In the genomic region with DNA sequence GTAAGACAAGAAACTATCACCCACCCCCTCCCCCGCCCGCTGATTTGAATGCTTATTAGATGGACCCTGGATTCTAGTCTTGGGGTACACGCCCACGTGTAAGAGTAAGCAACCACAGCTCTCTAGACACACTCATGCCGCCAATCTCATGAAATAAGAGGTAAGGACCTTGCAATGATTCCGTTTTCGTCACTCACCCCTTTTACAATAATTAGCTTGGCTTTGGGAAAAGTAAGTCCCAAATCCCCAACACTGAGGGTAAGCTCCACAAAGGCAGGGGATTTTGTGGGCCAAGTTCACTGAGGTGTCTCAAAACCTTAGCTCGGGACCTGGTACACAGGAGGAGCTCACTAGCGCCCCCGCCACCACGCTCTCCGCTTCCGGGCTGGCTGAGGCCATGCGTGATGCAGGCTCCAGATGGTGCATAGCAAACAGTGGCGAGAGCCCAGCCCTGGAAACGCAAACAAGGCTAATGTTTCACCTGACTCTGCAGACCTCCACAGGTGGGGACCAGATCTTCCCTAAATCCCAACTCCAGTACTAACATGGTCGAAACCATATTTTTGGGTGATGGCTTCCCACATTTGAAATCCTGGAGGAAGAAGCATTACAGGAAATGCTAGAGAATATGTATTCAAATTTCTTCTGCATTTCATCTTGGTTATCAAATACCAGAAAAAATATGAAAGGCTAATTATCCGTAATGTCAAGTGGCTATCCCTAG, we compare ENCODE assay signal across 8 cellular contexts. TPM values are rescaled to one million over a fixed set of nuclear protein-coding genes. Genes with fewer than 3 reads are reported as not detected.
DNase-seq lines count a peak whose midpoint lies in the region; ATAC-seq, FAIRE-seq and TF ChIP-seq lines count a peak whose summit lies in the region.

No MANE protein-coding gene starts in this region.

- H3K9me2 ChIP-seq in hepatocyte (replicated peaks; ENCODE audit: insufficient read depth) = no peaks in the 10 kb centered on the region

- H3K79me2 ChIP-seq in astrocyte (ENCODE audit: insufficient read depth, low read length) (no peaks in the 10 kb centered on the region), hepatocyte (no peaks in the 10 kb centered on the region)

- peak overlapping the region; percentile 58 for H3K9ac ChIP-seq in astrocyte (ENCODE audit: low read length)

- no peaks in the 10 kb centered on the region for H4K20me1 ChIP-seq in astrocyte (ENCODE audit: insufficient read depth, low read length)
- H4K20me1 ChIP-seq in hepatocyte (ENCODE audit: insufficient read depth, poor library complexity, severe bottlenecking) = no peaks in the 10 kb centered on the region

- no peaks in the 10 kb centered on the region for H3K9me3 Mint-ChIP-seq in astrocyte (ENCODE audit: unreplicated experiment)

- H3K27ac ChIP-seq in astrocyte (ENCODE audit: low read depth, low read length) (no peak overlapping the region), hepatocyte (peak overlapping the region; percentile 90)

- peaks cover 4% of the 10 kb centered on the region for H3K36me3 Mint-ChIP-seq in T-helper 17 cell (ENCODE audit: low read depth)
- peaks cover 9% of the 10 kb centered on the region for H3K36me3 Mint-ChIP-seq in astrocyte (ENCODE audit: low read depth, unreplicated experiment)

- FAIRE-seq in GM12892 (lab: Jason Lieb, UNC) = peak; percentile 98
- no peak for FAIRE-seq in astrocyte (lab: Jason Lieb, UNC)

- TF ChIP-seq POLR2A in GM12892 (IDR thresholded peaks at IDR 0.05; ENCODE audit: low read depth, low read length) = 0 out of 2 replicates have a peak, but pooled peaks have one; percentile 48

- peak; percentile 70 for TF ChIP-seq CTCF in astrocyte (IDR thresholded peaks at IDR 0.05; ENCODE audit: insufficient read depth, low read depth, low read length)
- peak; percentile 68 for TF ChIP-seq CTCF in hepatocyte (IDR thresholded peaks at IDR 0.05; ENCODE audit: poor library complexity)
- TF ChIP-seq CTCF in retinal pigment epithelial cell (conservative IDR thresholded peaks at IDR 0.05; ENCODE audit: low read depth, low read length) = peak; percentile 86

- ATAC-seq in HG02840 (IDR thresholded peaks at IDR 0.05; ENCODE audit: low FRiP score, unreplicated experiment) = peak; percentile 66
- peak; percentile 86 for ATAC-seq in T-helper 17 cell

- DNase-seq in GM12892 (ENCODE audit: insufficient read length) (peak; percentile 44), NCI-H1436 treated with DMSO at 0.1 percent for 48 hours (lab: John Stamatoyannopoulos, UW) (peak; percentile 53), T-helper 17 cell (peak; percentile 69 to 83 (median 73)), astrocyte (ENCODE audit: low read depth) (peak; percentile 65), hepatocyte (ENCODE audit: low spot score) (peak; percentile 92), retinal pigment epithelial cell (ENCODE audit: low read depth) (peak; percentile 62), UCSD-AML1 (lab: John Stamatoyannopoulos, UW; ENCODE audit: unreplicated experiment) (no peak)

- peak overlapping the region; percentile 98 for H3K27ac Mint-ChIP-seq in T-helper 17 cell
- H3K27ac Mint-ChIP-seq in astrocyte (ENCODE audit: unreplicated experiment) = peak overlapping the region; percentile 84

- H2AFZ ChIP-seq in astrocyte (ENCODE audit: low read depth, low read length) (peak overlapping the region; percentile 76), hepatocyte (peak overlapping the region; percentile 81)

- H3K4me2 ChIP-seq in astrocyte (ENCODE audit: low read length) (peak overlapping the region; percentile 88), hepatocyte (peak overlapping the region; percentile 89)

- H3K9me3 ChIP-seq in T-helper 17 cell (ENCODE audit: control insufficient read depth, low read length, poor library complexity, severe bottlenecking) (no peaks in the 10 kb centered on the region), astrocyte (ENCODE audit: insufficient read depth, low read depth, low read length) (no peaks in the 10 kb centered on the region), hepatocyte (ENCODE audit: low read depth) (no peaks in the 10 kb centered on the region)

- 7% methylated on average over 18 of the region's 18 CpGs for WGBS in hepatocyte (ENCODE audit: low lambda C conversion rate, missing lambda C conversion rate)

- peaks cover 38% of the 10 kb centered on the region for H3K4me1 Mint-ChIP-seq in T-helper 17 cell
- peaks cover 40% of the 10 kb centered on the region for H3K4me1 Mint-ChIP-seq in astrocyte (ENCODE audit: low read depth, unreplicated experiment)

- H3K4me3 Mint-ChIP-seq in T-helper 17 cell (peak overlapping the region; percentile 91), astrocyte (ENCODE audit: unreplicated experiment) (peak overlapping the region; percentile 81)

- H3K4me1 ChIP-seq in astrocyte (ENCODE audit: insufficient read depth, low read length) (peaks cover 10% of the 10 kb centered on the region), hepatocyte (ENCODE audit: insufficient read depth) (no peaks in the 10 kb centered on the region)

- H3K36me3 ChIP-seq in astrocyte (ENCODE audit: insufficient read depth, low read length) = no peaks in the 10 kb centered on the region
- H3K36me3 ChIP-seq in hepatocyte (replicated peaks; ENCODE audit: insufficient read depth, low read depth) = no peaks in the 10 kb centered on the region

- H3K27me3 ChIP-seq in astrocyte (ENCODE audit: insufficient read depth, low read length) = no peaks in the 10 kb centered on the region
- no peaks in the 10 kb centered on the region for H3K27me3 ChIP-seq in hepatocyte

- H3K27me3 Mint-ChIP-seq in T-helper 17 cell = no peaks in the 10 kb centered on the region
- no peaks in the 10 kb centered on the region for H3K27me3 Mint-ChIP-seq in astrocyte (ENCODE audit: low read depth, unreplicated experiment)

- H3K4me3 ChIP-seq in astrocyte (ENCODE audit: insufficient read depth, low read depth, low read length) = peak overlapping the region; percentile 67
- H3K4me3 ChIP-seq in hepatocyte = peak overlapping the region; percentile 50
- H3K4me3 ChIP-seq in retinal pigment epithelial cell (ENCODE audit: low read length) = peak overlapping the region; percentile 63

RNA-seq across cellular contexts. Expression of a gene that starts 4.1 kb away (rescaled TPM):
- polyA plus RNA-seq in GM12892 (2012; ENCODE audit: missing spikeins) = 102 TPM
- 100 to 1,000 TPM; 146 to 182 TPM for total RNA-seq in T-helper 17 cell
- 19.5 and 27.8 TPM in 2 replicates for total RNA-seq in astrocyte
- 16.6 and 24.4 TPM in 2 replicates for total RNA-seq in hepatocyte
- polyA plus RNA-seq in hepatocyte = 6.9 and 14.2 TPM in 2 replicates
